In the genomic region with DNA sequence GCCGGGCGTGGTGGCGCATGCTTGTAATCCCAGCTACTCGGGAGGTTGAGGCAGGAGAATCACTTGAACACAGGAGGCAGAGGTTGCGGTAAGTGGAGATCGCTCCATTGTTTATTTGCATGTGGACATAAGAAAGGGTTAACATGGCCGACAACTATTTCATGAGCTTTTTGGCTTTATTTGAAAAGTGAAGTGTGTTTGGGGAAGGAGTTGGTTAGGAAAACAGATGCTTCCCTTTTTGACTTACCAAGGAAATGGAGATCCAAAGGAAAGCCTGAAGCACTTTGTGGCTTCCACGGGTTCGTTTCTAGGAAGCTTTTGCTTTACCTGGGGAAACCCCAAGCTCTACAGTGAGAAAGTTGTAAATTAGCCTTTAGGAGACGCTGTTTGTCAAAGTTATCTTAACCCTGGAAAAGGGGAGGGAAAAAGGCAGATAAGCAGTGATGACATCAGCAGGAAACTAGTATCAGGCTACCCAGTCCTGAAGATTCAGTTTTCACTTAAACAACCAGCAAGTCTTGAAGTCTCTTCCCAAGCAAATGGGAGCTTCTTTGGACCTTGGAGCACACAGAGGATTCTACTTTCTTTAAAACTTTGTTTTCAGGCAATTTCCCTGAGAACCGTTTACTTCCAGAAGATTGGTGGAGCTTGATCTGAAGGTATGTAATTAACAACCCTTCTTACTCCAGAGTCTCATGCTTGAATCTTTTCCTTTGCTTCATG, we compare ENCODE assay signal across 1 cellular context.
A peak's percentile ranks its signal among the peaks of the same experiment; 100 is the strongest.
TF ChIP-seq lines count a peak whose summit lies in the region.

TSS of gene CASP10 (plus strand) at position 492 of the 723 bp plus-strand sequence. CDS start 2,637 bp downstream, outside the sequence.

TF ChIP-seq in HepG2, 621 proteins besides CTCF, POLR2A, EP300 and RAD21 (continued from another document and continues in another):
- TF ChIP-seq FOXJ3 (CRISPR knock-in tag; IDR thresholded peaks at IDR 0.05; ENCODE audit: borderline replicate concordance) (peak; percentile 88; the same call in 1 of the 2 replicates), YEATS4 (CRISPR knock-in tag; IDR thresholded peaks at IDR 0.05; ENCODE audit: borderline replicate concordance) (peak; percentile 47; the same call in 1 of the 2 replicates), ZBTB8A (CRISPR knock-in tag; IDR thresholded peaks at IDR 0.05; ENCODE audit: borderline replicate concordance, low read depth) (no peak), ZNF558 (CRISPR knock-in tag; IDR thresholded peaks at IDR 0.05; ENCODE audit: borderline replicate concordance) (no peak), ZNF749 (CRISPR knock-in tag; IDR thresholded peaks at IDR 0.05; ENCODE audit: borderline replicate concordance) (no peak), PRPF4 (IDR thresholded peaks at IDR 0.05; ENCODE audit: low read depth, low read length, poor library complexity, severe bottlenecking) (no peak), ZNF766 (CRISPR knock-in tag; IDR thresholded peaks at IDR 0.05; ENCODE audit: borderline replicate concordance) (no peak; the same call in 1 of the 2 replicates), TOE1 (CRISPR knock-in tag; IDR thresholded peaks at IDR 0.05) (peak; percentile 80), ZNF446 (CRISPR knock-in tag; IDR thresholded peaks at IDR 0.05) (no peak), YEATS2 (CRISPR knock-in tag; IDR thresholded peaks at IDR 0.05; ENCODE audit: borderline replicate concordance) (peak; percentile 31; the same call in 1 of the 2 replicates), DR1 (CRISPR knock-in tag; IDR thresholded peaks at IDR 0.05) (no peak), POLR2AphosphoS2 (IDR thresholded peaks at IDR 0.05; ENCODE audit: low read depth, low read length) (no peak), ZBTB42 (CRISPR knock-in tag; IDR thresholded peaks at IDR 0.05) (no peak), U2AF2 (IDR thresholded peaks at IDR 0.05; ENCODE audit: low read depth, low read length) (no peak), HMGXB3 (CRISPR knock-in tag; IDR thresholded peaks at IDR 0.05; ENCODE audit: borderline replicate concordance) (peak; percentile 83), ATF1 (CRISPR knock-in tag; IDR thresholded peaks at IDR 0.05) (peak; percentile 88), ZBTB25 (CRISPR knock-in tag; IDR thresholded peaks at IDR 0.05) (peak; percentile 82; the same call in 1 of the 2 replicates), ZNF3 (CRISPR knock-in tag; IDR thresholded peaks at IDR 0.05) (peak; percentile 65; the same call in 1 of the 2 replicates), ZBTB43 (CRISPR knock-in tag; conservative IDR thresholded peaks at IDR 0.05) (peak; percentile 42), XBP1 (CRISPR knock-in tag; IDR thresholded peaks at IDR 0.05) (0 out of 2 replicates have a peak, but pooled peaks have one; percentile 32), ZNF572 (CRISPR knock-in tag; IDR thresholded peaks at IDR 0.05) (no peak), HOXA7 (CRISPR knock-in tag; IDR thresholded peaks at IDR 0.05) (no peak), ZNF816 (CRISPR knock-in tag; IDR thresholded peaks at IDR 0.05; ENCODE audit: borderline replicate concordance) (peak; percentile 67; the same call in 1 of the 2 replicates), ZNF335 (CRISPR knock-in tag; IDR thresholded peaks at IDR 0.05) (peak; percentile 77), ZBTB2 (CRISPR knock-in tag; IDR thresholded peaks at IDR 0.05; ENCODE audit: low read depth) (no peak), ZNF777 (CRISPR knock-in tag; IDR thresholded peaks at IDR 0.05) (no peak; the same call in 1 of the 2 replicates), ZNF761 (CRISPR knock-in tag; conservative IDR thresholded peaks at IDR 0.05) (no peak), MAFF (IDR thresholded peaks at IDR 0.05; ENCODE audit: low read depth, low read length) (peak; percentile 85), BORCS8-MEF2B (CRISPR knock-in tag; IDR thresholded peaks at IDR 0.05) (no peak), PBX3 (CRISPR knock-in tag; IDR thresholded peaks at IDR 0.05; ENCODE audit: borderline replicate concordance) (no peak), ZNF282 (IDR thresholded peaks at IDR 0.05; ENCODE audit: partially characterized antibody) (no peak), ZBTB20 (CRISPR knock-in tag; IDR thresholded peaks at IDR 0.05; ENCODE audit: borderline replicate concordance, low read depth) (no peak; the same call in 1 of the 2 replicates), RBM39 (IDR thresholded peaks at IDR 0.05; ENCODE audit: low read depth, low read length, poor library complexity, severe bottlenecking) (no peak), SIN3A (IDR thresholded peaks at IDR 0.05; ENCODE audit: borderline replicate concordance, low read depth, low read length) (peak; percentile 82), ZNF549 (CRISPR knock-in tag; IDR thresholded peaks at IDR 0.05) (no peak), ZNF629 (CRISPR knock-in tag; conservative IDR thresholded peaks at IDR 0.05) (no peak), MBNL3 (CRISPR knock-in tag; conservative IDR thresholded peaks at IDR 0.05) (no peak), ZSCAN29 (CRISPR knock-in tag; conservative IDR thresholded peaks at IDR 0.05) (0 out of 2 replicates have a peak, but pooled peaks have one; percentile 44), ZNF251 (CRISPR knock-in tag; IDR thresholded peaks at IDR 0.05) (no peak), ZFP36 (IDR thresholded peaks at IDR 0.05; ENCODE audit: borderline replicate concordance, low read depth, low read length, partially characterized antibody) (no peak), ZNF20 (CRISPR knock-in tag; IDR thresholded peaks at IDR 0.05) (no peak), ZNF18 (CRISPR knock-in tag; IDR thresholded peaks at IDR 0.05; ENCODE audit: insufficient replicate concordance) (no peak), SMC3 (IDR thresholded peaks at IDR 0.05; ENCODE audit: low read length) (peak; percentile 91), ZNF850 (CRISPR knock-in tag; conservative IDR thresholded peaks at IDR 0.05) (no peak)
- TF ChIP-seq, protein P1, sequence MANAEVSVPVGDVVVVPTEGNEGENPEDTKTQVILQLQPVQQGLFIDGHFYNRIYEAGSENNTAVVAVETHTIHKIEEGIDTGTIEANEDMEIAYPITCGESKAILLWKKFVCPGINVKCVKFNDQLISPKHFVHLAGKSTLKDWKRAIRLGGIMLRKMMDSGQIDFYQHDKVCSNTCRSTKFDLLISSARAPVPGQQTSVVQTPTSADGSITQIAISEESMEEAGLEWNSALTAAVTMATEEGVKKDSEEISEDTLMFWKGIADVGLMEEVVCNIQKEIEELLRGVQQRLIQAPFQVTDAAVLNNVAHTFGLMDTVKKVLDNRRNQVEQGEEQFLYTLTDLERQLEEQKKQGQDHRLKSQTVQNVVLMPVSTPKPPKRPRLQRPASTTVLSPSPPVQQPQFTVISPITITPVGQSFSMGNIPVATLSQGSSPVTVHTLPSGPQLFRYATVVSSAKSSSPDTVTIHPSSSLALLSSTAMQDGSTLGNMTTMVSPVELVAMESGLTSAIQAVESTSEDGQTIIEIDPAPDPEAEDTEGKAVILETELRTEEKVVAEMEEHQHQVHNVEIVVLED (CRISPR knock-in tag; IDR thresholded peaks at IDR 0.05; ENCODE audit: borderline replicate concordance): no peak; the same call in 1 of the 2 replicates
- TF ChIP-seq, protein P2, sequence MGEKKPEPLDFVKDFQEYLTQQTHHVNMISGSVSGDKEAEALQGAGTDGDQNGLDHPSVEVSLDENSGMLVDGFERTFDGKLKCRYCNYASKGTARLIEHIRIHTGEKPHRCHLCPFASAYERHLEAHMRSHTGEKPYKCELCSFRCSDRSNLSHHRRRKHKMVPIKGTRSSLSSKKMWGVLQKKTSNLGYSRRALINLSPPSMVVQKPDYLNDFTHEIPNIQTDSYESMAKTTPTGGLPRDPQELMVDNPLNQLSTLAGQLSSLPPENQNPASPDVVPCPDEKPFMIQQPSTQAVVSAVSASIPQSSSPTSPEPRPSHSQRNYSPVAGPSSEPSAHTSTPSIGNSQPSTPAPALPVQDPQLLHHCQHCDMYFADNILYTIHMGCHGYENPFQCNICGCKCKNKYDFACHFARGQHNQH (CRISPR knock-in tag; IDR thresholded peaks at IDR 0.05): peak; percentile 82; the same call in 1 of the 2 replicates
